Comparison of ENCODE assay signal across 13 cellular contexts in the genomic region with DNA sequence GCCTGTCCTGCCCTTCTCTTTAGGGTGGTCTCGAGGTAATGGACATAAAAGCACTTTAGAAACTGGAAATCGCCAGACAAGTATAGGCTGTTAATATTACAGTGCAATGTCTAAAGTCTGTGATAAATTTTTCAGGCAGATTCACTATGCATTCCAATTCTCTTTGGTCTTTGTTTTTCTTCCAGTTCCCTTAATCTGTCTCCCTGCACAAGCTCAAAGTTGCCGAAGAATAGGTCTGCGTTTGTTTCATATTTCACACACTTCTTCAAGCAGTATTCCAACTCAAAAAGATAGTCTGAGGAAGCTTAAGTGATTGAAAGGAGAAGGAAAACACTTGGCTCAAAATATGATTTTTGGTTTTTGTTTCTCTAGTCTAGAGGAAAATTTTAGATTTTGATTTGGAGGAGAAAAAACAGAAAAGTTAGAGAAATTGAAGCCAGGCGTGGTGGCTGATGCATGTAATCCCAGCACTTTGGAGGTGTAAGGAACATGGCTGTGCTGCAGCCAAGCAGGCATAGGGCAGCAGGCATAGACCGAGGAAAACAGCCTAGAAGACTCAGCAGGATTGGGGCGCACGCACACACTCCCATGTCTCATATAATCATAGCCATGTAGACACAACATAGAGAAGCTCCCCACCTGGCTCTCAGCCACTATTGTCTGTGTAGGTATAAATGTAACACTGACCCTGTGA.
DNase-seq lines count a peak whose midpoint lies in the region; ATAC-seq lines count a peak whose summit lies in the region.
"Had no signal": no experiment of that assay in that cellular context is flagged by ENCODE, and none has a peak within 500 bp of the region (broad histone marks: within the 10 kb centered on the region; RNA-seq: fewer than 3 reads in every experiment).

No MANE protein-coding gene starts in this region.

- no peaks in the 10 kb centered on the region for H3K9me3 ChIP-seq in BLaER1 treated with 17β-estradiol and CSF1 and Interleukin-3, amounts not matched to agents 10 nM and 100 nM (replicated peaks in 1 of 11)
- H3K9me3 ChIP-seq in adipocyte (ENCODE audit: control insufficient read depth, low read length) (no peaks in the 10 kb centered on the region), skeletal muscle satellite cell (replicated peaks; ENCODE audit: low read length) (no peaks in the 10 kb centered on the region)

- no peaks in the 10 kb centered on the region for H3K27me3 ChIP-seq in BLaER1 treated with 17β-estradiol and CSF1 and Interleukin-3, amounts not matched to agents 10 nM and 100 nM
- H3K27me3 ChIP-seq in adipocyte (replicated peaks; ENCODE audit: control insufficient read depth, insufficient read depth, low read length) (no peaks in the 10 kb centered on the region), skeletal muscle satellite cell (ENCODE audit: control insufficient read depth, insufficient read depth, low read length) (no peaks in the 10 kb centered on the region)

- peak overlapping the region in 9 of 11 experiments; percentile 40 to 76 (median 52); a peak in 13 of 22 replicates for H3K27ac ChIP-seq in BLaER1 treated with 17β-estradiol and CSF1 and Interleukin-3, amounts not matched to agents 10 nM and 100 nM

- H3K9ac ChIP-seq in BLaER1 treated with 17β-estradiol and CSF1 and Interleukin-3, amounts not matched to agents 10 nM and 100 nM, result peak overlapping the region in 6 of 11 experiments; percentile 8 to 48 (median 26); a peak in 7 of 22 replicates
- H3K9ac ChIP-seq in adipocyte (ENCODE audit: low read length) (peak overlapping the region; percentile 16), skeletal muscle satellite cell (ENCODE audit: low read depth, low read length) (peak overlapping the region; percentile 46)

- H3K9me3 Mint-ChIP-seq in activated naive CD4-positive, alpha-beta T cell treated with anti-CD3 and anti-CD28 coated beads, Interleukin-2, amount 50 U/mL, for 72 hours, result no peaks in the 10 kb centered on the region

- H3K36me3 ChIP-seq in BLaER1 treated with 17β-estradiol and CSF1 and Interleukin-3, amounts not matched to agents 10 nM and 100 nM, result peaks cover 0 to 47% (median 0%) of the 10 kb centered on the region in 11 experiments; a peak in 6 of 22 replicates
- no peaks in the 10 kb centered on the region for H3K36me3 ChIP-seq in adipocyte (ENCODE audit: control insufficient read depth, insufficient read depth, low read length, severe bottlenecking)
- no peaks in the 10 kb centered on the region for H3K36me3 ChIP-seq in skeletal muscle satellite cell (ENCODE audit: insufficient read depth, low read length)

- peak overlapping the region; percentile 39 to 83 (median 67) for H3K4me2 ChIP-seq in BLaER1 treated with 17β-estradiol and CSF1 and Interleukin-3, amounts not matched to agents 10 nM and 100 nM
- H3K4me2 ChIP-seq in skeletal muscle satellite cell (ENCODE audit: low read length), result peak overlapping the region; percentile 84

- ATAC-seq in activated naive CD4-positive, alpha-beta T cell treated with anti-CD3 and anti-CD28 coated beads, Interleukin-2, amount 50 U/mL, for 72 hours, result no peak

- no peaks in the 10 kb centered on the region for H4K20me1 ChIP-seq in BLaER1 treated with 17β-estradiol and CSF1 and Interleukin-3, amounts not matched to agents 10 nM and 100 nM

- H3K4me1 ChIP-seq in BLaER1 treated with 17β-estradiol and CSF1 and Interleukin-3, amounts not matched to agents 10 nM and 100 nM, result peaks cover 22 to 43% (median 32%) of the 10 kb centered on the region in 10 experiments
- H3K4me1 ChIP-seq in adipocyte (ENCODE audit: control insufficient read depth, insufficient read depth, low read length) (peaks cover 22% of the 10 kb centered on the region), skeletal muscle satellite cell (ENCODE audit: control insufficient read depth, insufficient read depth, low read length) (peaks cover 31% of the 10 kb centered on the region)

- no peak for DNase-seq in adipocyte (ENCODE audit: low read depth)
- DNase-seq in hepatic stellate cell (ENCODE audit: low spot score), result peak; percentile 11
- DNase-seq in DMS153 (lab: John Stamatoyannopoulos, UW), result no peak
- no peak for DNase-seq in middle frontal gyrus (ENCODE audit: extremely low spot score, low spot score)
- DNase-seq in activated naive CD4-positive, alpha-beta T cell treated with anti-CD3 and anti-CD28 coated beads, Interleukin-2, amount 50 U/mL, for 72 hours (ENCODE audit: low spot score in 2 of 2), result no peak
- no peak for DNase-seq in DMS53 (lab: John Stamatoyannopoulos, UW)
- DNase-seq: activated CD4-positive, CD25-positive, alpha-beta regulatory T cell treated with anti-CD3 and anti-CD28 coated beads, Interleukin-2, amount 50 U/mL, for 72 hours; activated T-cell treated with anti-CD3 and anti-CD28 coated beads, Interleukin-2, amount 50 U/mL, for 1 hour; GDM1; Karpas-422 had no signal

- no peak overlapping the region for H3K4me3 ChIP-seq in BLaER1 treated with 17β-estradiol and CSF1 and Interleukin-3, amounts not matched to agents 10 nM and 100 nM
- H3K4me3 ChIP-seq in adipocyte (ENCODE audit: low read length) (peak overlapping the region; percentile 59), skeletal muscle satellite cell (ENCODE audit: low read length) (peak overlapping the region; percentile 49)

- H3K36me3 Mint-ChIP-seq in activated naive CD4-positive, alpha-beta T cell treated with anti-CD3 and anti-CD28 coated beads, Interleukin-2, amount 50 U/mL, for 72 hours, result no peaks in the 10 kb centered on the region
- H3K36me3 Mint-ChIP-seq: CD14-positive monocyte had no signal

- no peak overlapping the region for H3K27ac Mint-ChIP-seq in activated naive CD4-positive, alpha-beta T cell treated with anti-CD3 and anti-CD28 coated beads, Interleukin-2, amount 50 U/mL, for 72 hours

Comparison
In these comparisons a context has a peak if more than half of its experiments do, and no peak if none do; other contexts are left out.
1. H3K4me3 ChIP-seq: peak in adipocyte (single experiment) and skeletal muscle satellite cell (single experiment); none in BLaER1 treated with 17β-estradiol and CSF1 and Interleukin-3, amounts not matched to agents 10 nM and 100 nM (0 of 10).
2. Peak in every context shown above with its lines, with median percentiles within 50 percentile points of each other: H3K9ac ChIP-seq.